8 cellular contexts compared by ENCODE assay signal in the genomic region with DNA sequence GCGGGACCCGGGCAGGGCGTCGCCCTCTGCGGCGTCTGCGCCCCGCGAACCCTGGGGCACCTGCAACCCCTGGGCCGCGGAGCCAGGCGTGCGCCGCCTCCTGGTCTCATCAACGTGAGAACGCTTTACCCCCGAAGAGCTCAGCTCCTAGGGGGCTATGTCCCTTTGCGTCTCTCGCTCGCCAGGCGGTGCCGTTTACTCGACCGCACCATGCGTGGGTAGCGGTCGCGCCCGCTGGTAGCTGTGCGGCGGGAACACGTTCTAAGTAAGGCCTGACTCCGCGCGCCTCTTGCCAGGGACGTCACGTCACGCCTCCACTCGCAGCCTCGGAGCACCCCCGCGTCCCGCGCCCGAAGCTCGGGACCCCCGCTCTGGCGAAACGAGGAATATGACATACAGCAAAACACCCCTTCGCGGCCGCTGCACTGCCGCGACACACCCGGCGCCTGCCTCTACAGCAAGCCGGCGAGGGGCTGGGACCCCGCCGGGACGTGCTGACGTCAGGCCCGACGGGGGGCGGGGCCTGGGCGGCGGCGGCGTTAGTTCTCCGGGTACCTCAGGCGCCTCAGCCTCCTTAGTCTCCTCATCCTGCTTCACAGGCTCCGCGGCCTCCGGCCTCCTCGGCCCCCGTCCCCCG. TPM values are rescaled to one million over a fixed set of nuclear protein-coding genes. Genes with fewer than 3 reads are reported as not detected.
DNase-seq lines count a peak whose midpoint lies in the region; ATAC-seq, FAIRE-seq and TF ChIP-seq lines count a peak whose summit lies in the region.

A gene with protein sequence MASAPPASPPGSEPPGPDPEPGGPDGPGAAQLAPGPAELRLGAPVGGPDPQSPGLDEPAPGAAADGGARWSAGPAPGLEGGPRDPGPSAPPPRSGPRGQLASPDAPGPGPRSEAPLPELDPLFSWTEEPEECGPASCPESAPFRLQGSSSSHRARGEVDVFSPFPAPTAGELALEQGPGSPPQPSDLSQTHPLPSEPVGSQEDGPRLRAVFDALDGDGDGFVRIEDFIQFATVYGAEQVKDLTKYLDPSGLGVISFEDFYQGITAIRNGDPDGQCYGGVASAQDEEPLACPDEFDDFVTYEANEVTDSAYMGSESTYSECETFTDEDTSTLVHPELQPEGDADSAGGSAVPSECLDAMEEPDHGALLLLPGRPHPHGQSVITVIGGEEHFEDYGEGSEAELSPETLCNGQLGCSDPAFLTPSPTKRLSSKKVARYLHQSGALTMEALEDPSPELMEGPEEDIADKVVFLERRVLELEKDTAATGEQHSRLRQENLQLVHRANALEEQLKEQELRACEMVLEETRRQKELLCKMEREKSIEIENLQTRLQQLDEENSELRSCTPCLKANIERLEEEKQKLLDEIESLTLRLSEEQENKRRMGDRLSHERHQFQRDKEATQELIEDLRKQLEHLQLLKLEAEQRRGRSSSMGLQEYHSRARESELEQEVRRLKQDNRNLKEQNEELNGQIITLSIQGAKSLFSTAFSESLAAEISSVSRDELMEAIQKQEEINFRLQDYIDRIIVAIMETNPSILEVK (plus strand): TSS at position 568 of the 637 bp plus-strand sequence. CDS start 358 bp downstream, outside the sequence.

- H3K27me3 Mint-ChIP-seq in CD4-positive, CD25-positive, alpha-beta regulatory T cell: peaks cover 8% of the 10 kb centered on the region

- TF ChIP-seq POLR2A in H1 (IDR thresholded peaks at IDR 0.05; ENCODE audit: control extremely low read depth in 1 of 2, low read depth in 2 of 2, low read length in 2 of 2): no peak; a peak in 1 of 3 replicates

- H4K8ac ChIP-seq in H1 (ENCODE audit: extremely low read depth, insufficient read depth, low read length): peak within 1 kb of the TSS; percentile 83

- H3K9me3 Mint-ChIP-seq in CD4-positive, CD25-positive, alpha-beta regulatory T cell: no peaks in the 10 kb centered on the region

- H3K27ac Mint-ChIP-seq in CD4-positive, CD25-positive, alpha-beta regulatory T cell: peak within 1 kb of the TSS; percentile 78 to 92 (median 79)

- peak within 1 kb of the TSS; percentile 18 for H3K4me3 ChIP-seq in CD4-positive, CD25-positive, alpha-beta regulatory T cell (ENCODE audit: low read depth, low read length)
- H3K4me3 ChIP-seq in H1 (ENCODE audit: extremely low read depth in 1 of 4, insufficient read depth in 2 of 4, low read depth in 3 of 4, low read length in 4 of 4): peak within 1 kb of the TSS; percentile 66 to 97 (median 68)

- no peak within 1 kb of the TSS for H3K23ac ChIP-seq in H1 (ENCODE audit: insufficient read length)

- H3K27me3 ChIP-seq in CD4-positive, CD25-positive, alpha-beta regulatory T cell (ENCODE audit: control insufficient read depth, insufficient read depth, low read length): no peaks in the 10 kb centered on the region
- H3K27me3 ChIP-seq in H1 (replicated peaks in 1 of 4; ENCODE audit: control insufficient read depth in 3 of 4, extremely low read depth in 1 of 4, insufficient read depth in 3 of 4, low read length in 3 of 4): peaks cover 11 to 33% (median 24%) of the 10 kb centered on the region in 4 experiments

- peaks cover 24% of the 10 kb centered on the region for H3K4me1 ChIP-seq in CD4-positive, CD25-positive, alpha-beta regulatory T cell (ENCODE audit: control insufficient read depth, insufficient read depth, low read length, poor library complexity, severe bottlenecking)
- peaks cover 0 to 15% (median 7%) of the 10 kb centered on the region in 4 experiments; a peak in 4 of 7 replicates for H3K4me1 ChIP-seq in H1 (replicated peaks in 1 of 4; ENCODE audit: control insufficient read depth in 3 of 4, insufficient read depth in 4 of 4, low read length in 3 of 4)

- WGBS in H1 (ENCODE audit: extremely low coverage in 1 of 2, insufficient coverage in 1 of 2, insufficient read length in 1 of 2, insufficient replicate concordance in 2 of 2, low coverage in 1 of 2, low lambda C conversion rate in 2 of 2, missing lambda C conversion rate in 1 of 2), 2 experiments: 2% methylated on average over 61 of the region's 77 CpGs; no CpG with 5 or more reads in 1 of the 2 experiments

- peak within 1 kb of the TSS; percentile 86 to 99 for H3K4me2 ChIP-seq in H1 (ENCODE audit: insufficient read depth in 1 of 2, low read depth in 2 of 2, low read length in 2 of 2)

- no peak within 1 kb of the TSS for H3K56ac ChIP-seq in H1 (replicated peaks; ENCODE audit: insufficient read length, low read depth, low read length)

- TF ChIP-seq CTCF in H1 (IDR thresholded peaks at IDR 0.05; ENCODE audit: control extremely low read depth in 1 of 3, insufficient read depth in 1 of 3, low read depth in 1 of 3, low read length in 3 of 3): peak; percentile 12 to 35 (median 30); a peak in 2 of 4 replicates

- peaks cover 15 to 37% (median 32%) of the 10 kb centered on the region in 4 donors for H3K4me1 Mint-ChIP-seq in CD4-positive, CD25-positive, alpha-beta regulatory T cell

- TF ChIP-seq RAD21 in H1 (IDR thresholded peaks at IDR 0.05 in 1 of 2, conservative IDR thresholded peaks at IDR 0.05 in 1 of 2; ENCODE audit: low read depth in 2 of 2, low read length in 2 of 2): no peak

- H2BK20ac ChIP-seq in H1 (ENCODE audit: low read length): no peak within 1 kb of the TSS

- peaks cover 2% of the 10 kb centered on the region for H3K79me1 ChIP-seq in H1 (ENCODE audit: low read depth, low read length)

- peak within 1 kb of the TSS; percentile 72; the same call in 1 of the 2 replicates for H2BK15ac ChIP-seq in H1 (ENCODE audit: low read length)

- H3K27ac ChIP-seq in CD4-positive, CD25-positive, alpha-beta regulatory T cell (ENCODE audit: insufficient read depth, low read length, poor library complexity, severe bottlenecking): peak within 1 kb of the TSS; percentile 89
- H3K27ac ChIP-seq in H1 (ENCODE audit: low read depth, low read length): no peak within 1 kb of the TSS

- H2AK5ac ChIP-seq in H1 (ENCODE audit: low read depth, low read length): no peak within 1 kb of the TSS

- no peak within 1 kb of the TSS for H4K5ac ChIP-seq in H1 (ENCODE audit: insufficient read length, low read depth, low read length)

- no peak within 1 kb of the TSS; the same call in none of the 2 replicates for H3K18ac ChIP-seq in H1 (ENCODE audit: extremely low read depth, low read length)

- H3K9me3 ChIP-seq in CD4-positive, CD25-positive, alpha-beta regulatory T cell (ENCODE audit: control insufficient read depth in 2 of 2, low read length in 2 of 2): no peaks in the 10 kb centered on the region
- H3K9me3 ChIP-seq in H1 (ENCODE audit: insufficient read depth in 2 of 2, low read depth in 1 of 2, low read length in 1 of 2): no peaks in the 10 kb centered on the region

- no peak within 1 kb of the TSS for H2BK120ac ChIP-seq in H1 (replicated peaks; ENCODE audit: low read depth, low read length)

- H4K91ac ChIP-seq in H1 (replicated peaks; ENCODE audit: insufficient read length, low read length): no peak within 1 kb of the TSS

- H2BK12ac ChIP-seq in H1 (ENCODE audit: low read depth, low read length): 0 out of 2 replicates have a peak within 1 kb of the TSS, but pooled peaks have one; percentile 39

- peak; percentile 76 to 91 (median 87) for DNase-seq in CD4-positive, CD25-positive, alpha-beta regulatory T cell
- peak; percentile 56 for DNase-seq in NCI-H82 treated with DMSO at 0.1 percent for 48 hours (lab: John Stamatoyannopoulos, UW; ENCODE audit: unreplicated experiment)
- DNase-seq in activated CD8-positive, alpha-beta memory T cell treated with anti-CD3 and anti-CD28 coated beads for 4 hours (ENCODE audit: low read depth in 2 of 2): peak; percentile 67 to 71
- peak; percentile 50 to 93 for DNase-seq in H1 (ENCODE audit: low read depth in 1 of 2, low spot score in 2 of 2)
- DNase-seq in mesenteric fat pad (ENCODE audit: low spot score): peak; percentile 94
- peak; percentile 70 for DNase-seq in stimulated activated CD8-positive, alpha-beta memory T cell treated with anti-CD3 and anti-CD28 coated beads, Interleukin-15, amount 100 ng/mL, for 24 hours (ENCODE audit: low read depth)

- peaks cover 13% of the 10 kb centered on the region; the same call in 1 of the 2 replicates for H3K23me2 ChIP-seq in H1 (ENCODE audit: low read depth, low read length)

- H3K9ac ChIP-seq in H1 (replicated peaks in 1 of 4; ENCODE audit: extremely low read depth in 1 of 4, low read depth in 3 of 4, low read length in 3 of 4): peak within 1 kb of the TSS in 3 of 4 experiments; percentile 62 to 75 (median 71); a peak in 5 of 7 replicates

- H2BK5ac ChIP-seq in H1 (ENCODE audit: low read depth, low read length): 0 out of 2 replicates have a peak within 1 kb of the TSS, but pooled peaks have one; percentile 16

- H3K36me3 ChIP-seq in CD4-positive, CD25-positive, alpha-beta regulatory T cell (ENCODE audit: control insufficient read depth, insufficient read depth, low read length): no peaks in the 10 kb centered on the region
- H3K36me3 ChIP-seq in H1 (ENCODE audit: control insufficient read depth in 2 of 4, insufficient read depth in 4 of 4, low read length in 3 of 4): no peaks in the 10 kb centered on the region

- H3K4ac ChIP-seq in H1 (replicated peaks; ENCODE audit: insufficient read length, low read depth, low read length): peak within 1 kb of the TSS; percentile 69

- TF ChIP-seq EP300 in H1 (IDR thresholded peaks at IDR 0.05; ENCODE audit: borderline replicate concordance in 1 of 2, low read depth in 2 of 2, low read length in 2 of 2): no peak

- peaks cover 0 to 29% of the 10 kb centered on the region in 2 experiments; a peak in 2 of 4 replicates for H3K79me2 ChIP-seq in H1 (ENCODE audit: control insufficient read depth in 1 of 2, insufficient read depth in 2 of 2, low read length in 2 of 2)

- H2AFZ ChIP-seq in H1 (ENCODE audit: low read length): peak within 1 kb of the TSS; percentile 95

- FAIRE-seq in H1 (lab: Jason Lieb, UNC): no peak

- H3K4me3 Mint-ChIP-seq in CD4-positive, CD25-positive, alpha-beta regulatory T cell: peak within 1 kb of the TSS; percentile 90 to 97 (median 92)

- peaks cover 4 to 15% of the 10 kb centered on the region in 2 experiments for H4K20me1 ChIP-seq in H1 (replicated peaks in 1 of 2; ENCODE audit: control insufficient read depth in 1 of 2, insufficient read depth in 2 of 2, low read length in 2 of 2)

- CTCF ChIA-PET in H1 (lab: Charles Lee; ENCODE audit: partially characterized antibody): interaction anchor here (0.8 to 2.9 kb wide), 8 partner anchors 11 to 185 kb away, joined by 3 to 9 read pairs (median 4); no protein-coding TSS in a partner anchor

- POLR2A ChIA-PET in H1 (lab: Charles Lee; ENCODE audit: partially characterized antibody): interaction anchor here (0.7 to 2.3 kb wide), 9 partner anchors 13 to 133 kb away, joined by 3 to 8 read pairs (median 4); a partner anchor contains a TSS

- H3K36me3 Mint-ChIP-seq in CD4-positive, CD25-positive, alpha-beta regulatory T cell: peaks cover 9% of the 10 kb centered on the region

- peak; percentile 94 to 95 for ATAC-seq in CD4-positive, CD25-positive, alpha-beta regulatory T cell (ENCODE audit: low read depth in 2 of 2)
- ATAC-seq in GM19351 (IDR thresholded peaks at IDR 0.05; ENCODE audit: unreplicated experiment) (peak; percentile 91), HG03558 (IDR thresholded peaks at IDR 0.05; ENCODE audit: extremely low read depth, unreplicated experiment) (peak; percentile 56)

- no peak within 1 kb of the TSS for H3K14ac ChIP-seq in H1 (ENCODE audit: insufficient read length)

RNA-seq across cellular contexts. Expression of the gene that starts here (rescaled TPM):
- 34.5 TPM for total RNA-seq in CD4-positive, CD25-positive, alpha-beta regulatory T cell
- polyA plus RNA-seq in CD4-positive, CD25-positive, alpha-beta regulatory T cell: 1 to 10 TPM; 1.0 to 2.8 (median 1.5) TPM
- 32.4 and 35.2 TPM in 2 replicates for total RNA-seq in H1 (2021; fragmentation: NEBNext Ultra II Directional; extraction: Animal tissue kit (Norgen Biotek cat#: 25700))
- polyA plus RNA-seq in H1 (2011; rRNA removed): 9.3 and 16.6 TPM in 2 replicates
- 15.1 TPM for polyA plus RNA-seq in H1 (2011; cell fraction: cytosol; rRNA removed)
- polyA plus RNA-seq in H1 (2011; cell fraction: nucleus; rRNA removed): 37.6 TPM
- 21.9 to 33.3 TPM (median 31.0 TPM) in 4 replicates for polyA plus RNA-seq in H1 (2012, experiment 1 of 2)
- 20.2 TPM for polyA plus RNA-seq in H1 (2012, experiment 2 of 2)
- 12.5 TPM for polyA plus RNA-seq in H1 (2013, experiment 1 of 2)
- polyA plus RNA-seq in H1 (2013, experiment 2 of 2): 11.9 TPM
- 9.7 and 14.5 TPM in 2 replicates for polyA minus RNA-seq in H1 (2011; rRNA and poly(A)+ RNA removed)
- polyA minus RNA-seq in H1 (2011; cell fraction: cytosol; rRNA and poly(A)+ RNA removed): 10.8 TPM
- polyA minus RNA-seq in H1 (2011; cell fraction: nucleus; rRNA and poly(A)+ RNA removed): 21.0 TPM
- total RNA-seq in mesenteric fat pad: 35.2 TPM
